Comparison of ENCODE assay signal across 1 cellular context in the genomic region with DNA sequence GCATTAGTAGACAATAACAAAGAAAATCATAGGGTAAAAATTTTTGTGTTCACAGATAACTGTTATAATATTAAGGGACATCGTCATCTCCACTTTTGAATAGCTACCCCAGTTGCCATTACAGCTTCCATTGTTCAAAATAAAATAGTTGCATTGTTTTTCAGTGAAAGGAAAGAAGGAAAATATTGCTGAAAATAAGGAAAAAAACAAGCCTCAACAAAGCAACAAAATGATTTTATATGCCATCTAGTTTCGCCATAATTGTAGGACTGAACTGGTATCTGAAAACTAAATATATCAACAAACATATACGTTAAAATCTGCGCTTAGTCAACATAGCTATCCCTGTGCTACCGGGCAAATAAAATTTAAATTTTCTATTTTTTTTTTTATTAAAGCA.
TF ChIP-seq lines count a peak whose summit lies in the region.

No MANE protein-coding gene starts in this region.

TF ChIP-seq in K562, 482 proteins besides CTCF, POLR2A, EP300 and RAD21 (continued from another document):
- TF ChIP-seq, protein P1, sequence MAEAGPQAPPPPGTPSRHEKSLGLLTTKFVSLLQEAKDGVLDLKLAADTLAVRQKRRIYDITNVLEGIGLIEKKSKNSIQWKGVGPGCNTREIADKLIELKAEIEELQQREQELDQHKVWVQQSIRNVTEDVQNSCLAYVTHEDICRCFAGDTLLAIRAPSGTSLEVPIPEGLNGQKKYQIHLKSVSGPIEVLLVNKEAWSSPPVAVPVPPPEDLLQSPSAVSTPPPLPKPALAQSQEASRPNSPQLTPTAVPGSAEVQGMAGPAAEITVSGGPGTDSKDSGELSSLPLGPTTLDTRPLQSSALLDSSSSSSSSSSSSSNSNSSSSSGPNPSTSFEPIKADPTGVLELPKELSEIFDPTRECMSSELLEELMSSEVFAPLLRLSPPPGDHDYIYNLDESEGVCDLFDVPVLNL (CRISPR knock-in tag; IDR thresholded peaks at IDR 0.05; ENCODE audit: low read depth) = no peak
- TF ChIP-seq NCOR1 (IDR thresholded peaks at IDR 0.05) = no peak
